38 cellular contexts compared by ENCODE assay signal in the genomic region with DNA sequence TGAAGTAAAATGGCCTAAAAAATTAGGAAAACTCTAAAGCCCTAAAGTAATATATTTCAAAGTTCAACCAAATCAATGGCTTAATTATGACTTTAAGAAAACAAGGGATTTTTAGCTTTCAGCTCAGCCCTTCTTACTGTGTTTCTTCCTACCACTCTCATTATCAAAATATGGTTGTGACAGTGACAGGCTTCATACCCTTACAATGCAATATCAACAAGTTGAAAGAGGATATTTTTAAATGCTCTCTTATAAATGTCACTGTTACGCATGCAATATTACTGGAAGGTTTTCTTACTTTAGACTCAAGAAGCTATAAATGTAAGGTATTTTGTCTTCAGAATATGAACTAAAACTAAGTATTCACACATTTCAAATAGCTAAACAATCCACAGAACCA.
"Had no signal": no experiment of that assay in that cellular context is flagged by ENCODE, and none has a peak within 500 bp of the region (broad histone marks: within the 10 kb centered on the region; RNA-seq: fewer than 3 reads in every experiment).

No MANE protein-coding gene starts in this region.

- H3K27me3 ChIP-seq: adrenal gland, body of pancreas, brain microvascular endothelial cell, breast epithelium had no signal

- H3K36me3 Mint-ChIP-seq: activated CD4-positive, alpha-beta memory T cell treated with anti-CD3 and anti-CD28 coated beads for 36 hours; activated naive CD4-positive, alpha-beta T cell treated with anti-CD3 and anti-CD28 coated beads, Interleukin-2, amount 50 U/mL, for 72 hours; activated naive CD8-positive, alpha-beta T cell treated with anti-CD3 and anti-CD28 coated beads for 36 hours had no signal

- DNase-seq: activated B cell treated with CpG ODN at 0.5 μM for 24 hours; activated CD4-positive, alpha-beta memory T cell treated with anti-CD3 and anti-CD28 coated beads for 36 hours; activated CD4-positive, alpha-beta T cell treated with anti-CD3 and anti-CD28 coated beads for 4 hours; activated CD4-positive, alpha-beta T cell treated with anti-CD3 and anti-CD28 coated beads, Interleukin-2, amount 10 ng/mL, durations not matched to agents 24 days and 14 days; activated CD4-positive, alpha-beta T cell treated with anti-CD3 and anti-CD28 coated beads, Interleukin-2, amount 50 U/mL, for 1 hour; activated CD4-positive, alpha-beta T cell treated with anti-CD3 and anti-CD28 coated beads, Interleukin-2, amount 50 U/mL, for 4 hours; activated CD4-positive, CD25-positive, alpha-beta regulatory T cell treated with anti-CD3 and anti-CD28 coated beads, Interleukin-2, amount 50 U/mL, for 72 hours; activated CD8-positive, alpha-beta memory T cell treated with anti-CD3 and anti-CD28 coated beads, Interleukin-2, amount 50 U/mL, for 4 hours; activated CD8-positive, alpha-beta T cell treated with anti-CD3 and anti-CD28 coated beads for 36 hours; activated effector memory CD4-positive, alpha-beta T cell treated with anti-CD3 and anti-CD28 coated beads, Interleukin-2, amount 50 U/mL, for 16 hours; activated gamma-delta T cell treated with Interleukin-2 at 50 U/mL for 16 hours; activated naive CD4-positive, alpha-beta T cell; activated naive CD4-positive, alpha-beta T cell treated with anti-CD3 and anti-CD28 coated beads for 36 hours; activated naive CD4-positive, alpha-beta T cell treated with anti-CD3 and anti-CD28 coated beads, Interleukin-2, amount 50 U/mL, for 16 hours; activated naive CD8-positive, alpha-beta T cell treated with anti-CD3 and anti-CD28 coated beads for 36 hours; activated T-cell treated with anti-CD3 and anti-CD28 coated beads for 4 hours; activated T-cell treated with anti-CD3 and anti-CD28 coated beads, Interleukin-2, amount 50 U/mL, for 1 hour; activated T-cell treated with anti-CD3 and anti-CD28 coated beads, Interleukin-2, amount 50 U/mL, for 4 hours; activated T-cell treated with anti-CD3 and anti-CD28 coated beads, Interleukin-2, amount 50 U/mL, for 72 hours; adrenal gland; amniotic stem cell; aorta; body of pancreas; brain microvascular endothelial cell; caudate nucleus; cerebellar nuclear complex; T-helper 2 cell; T-helper 9 cell had no signal

- FAIRE-seq: astrocyte, TTC549 had no signal

- H3K27ac ChIP-seq: adrenal gland, body of pancreas, brain microvascular endothelial cell, breast epithelium, VCaP had no signal

- H3K36me3 ChIP-seq: adrenal gland, brain microvascular endothelial cell, breast epithelium had no signal

- H3K9me3 ChIP-seq: adrenal gland, body of pancreas, breast epithelium had no signal

- H3K4me1 ChIP-seq: adrenal gland, body of pancreas, breast epithelium had no signal

- H3K4me3 ChIP-seq: adrenal gland, body of pancreas, breast epithelium had no signal

- H3K4me3 Mint-ChIP-seq: activated B cell treated with CpG ODN at 0.5 μM for 24 hours; activated CD4-positive, alpha-beta memory T cell treated with anti-CD3 and anti-CD28 coated beads for 36 hours; activated CD4-positive, alpha-beta T cell treated with anti-CD3 and anti-CD28 coated beads, Interleukin-2, amount 10 ng/mL, durations not matched to agents 24 days and 14 days; activated CD8-positive, alpha-beta T cell treated with anti-CD3 and anti-CD28 coated beads for 36 hours; activated naive CD4-positive, alpha-beta T cell treated with anti-CD3 and anti-CD28 coated beads for 36 hours; activated naive CD8-positive, alpha-beta T cell treated with anti-CD3 and anti-CD28 coated beads for 36 hours; activated T-cell treated with anti-CD3 and anti-CD28 coated beads, Interleukin-2, amount 50 U/mL, for 4 hours; activated T-cell treated with anti-CD3 and anti-CD28 coated beads, Interleukin-2, amount 50 U/mL, for 72 hours; activated T-helper 1 cell treated with anti-CD3 and anti-CD28 coated beads, Interleukin-12 subunit alpha, Interleukin-12 subunit beta, Interleukin-2, Interleukin-4 antibody, amounts not matched to agents 30 ng/mL and 10 ng/mL and 1 ng/mL, durations not matched to agents 14 hours and 24 hours and 36 hours; activated T-helper 17 cell treated with anti-CD3 and anti-CD28 coated beads, Interleukin-2, amount 50 U/mL, for 72 hours; central memory CD8-positive, alpha-beta T cell; T-helper 1 cell treated with Interleukin-12 subunit alpha and Interleukin-12 subunit beta and Interleukin-4 antibody, amounts not matched to agents 30 μg/mL and 1 μg/mL, for 36 hours; T-helper 2 cell treated with Interferon-gamma antibody and Interleukin-4, amounts not matched to agents 5 μg/mL and 100 μg/mL, for 36 hours had no signal

- H3K27me3 Mint-ChIP-seq: activated B cell treated with CpG ODN at 0.5 μM for 24 hours; activated CD4-positive, alpha-beta memory T cell treated with anti-CD3 and anti-CD28 coated beads for 36 hours; activated CD4-positive, alpha-beta T cell treated with anti-CD3 and anti-CD28 coated beads, Interleukin-2, amount 10 ng/mL, durations not matched to agents 24 days and 14 days; activated CD8-positive, alpha-beta T cell treated with anti-CD3 and anti-CD28 coated beads for 36 hours; activated naive CD8-positive, alpha-beta T cell treated with anti-CD3 and anti-CD28 coated beads for 36 hours; activated T-helper 17 cell treated with anti-CD3 and anti-CD28 coated beads, Interleukin-2, amount 50 U/mL, for 72 hours; central memory CD8-positive, alpha-beta T cell had no signal

- ATAC-seq: activated CD8-positive, alpha-beta T cell treated with anti-CD3 and anti-CD28 coated beads for 36 hours; activated naive CD4-positive, alpha-beta T cell treated with anti-CD3 and anti-CD28 coated beads, Interleukin-2, amount 50 U/mL, for 72 hours; activated T-cell treated with anti-CD3 and anti-CD28 coated beads, Interleukin-2, amount 50 U/mL, for 4 hours; activated T-cell treated with anti-CD3 and anti-CD28 coated beads, Interleukin-2, amount 50 U/mL, for 72 hours; activated T-helper 17 cell treated with anti-CD3 and anti-CD28 coated beads, Interleukin-2, amount 50 U/mL, for 72 hours; body of pancreas had no signal

- H3K4me1 Mint-ChIP-seq: activated B cell treated with CpG ODN at 0.5 μM for 24 hours; activated CD4-positive, alpha-beta T cell treated with anti-CD3 and anti-CD28 coated beads, Interleukin-2, amount 10 ng/mL, durations not matched to agents 24 days and 14 days; activated naive CD8-positive, alpha-beta T cell treated with anti-CD3 and anti-CD28 coated beads for 36 hours; activated T-helper 17 cell treated with anti-CD3 and anti-CD28 coated beads, Interleukin-2, amount 50 U/mL, for 72 hours; central memory CD8-positive, alpha-beta T cell had no signal

- H3K27ac Mint-ChIP-seq: activated B cell treated with CpG ODN at 0.5 μM for 24 hours; activated CD4-positive, alpha-beta memory T cell treated with anti-CD3 and anti-CD28 coated beads for 36 hours; activated CD4-positive, alpha-beta T cell treated with anti-CD3 and anti-CD28 coated beads, Interleukin-2, amount 10 ng/mL, durations not matched to agents 24 days and 14 days; activated CD8-positive, alpha-beta T cell treated with anti-CD3 and anti-CD28 coated beads for 36 hours; activated naive CD4-positive, alpha-beta T cell treated with anti-CD3 and anti-CD28 coated beads for 36 hours; activated naive CD4-positive, alpha-beta T cell treated with anti-CD3 and anti-CD28 coated beads, Interleukin-2, amount 50 U/mL, for 72 hours; activated naive CD8-positive, alpha-beta T cell treated with anti-CD3 and anti-CD28 coated beads for 36 hours; activated T-cell treated with anti-CD3 and anti-CD28 coated beads, Interleukin-2, amount 50 U/mL, for 72 hours; activated T-helper 1 cell treated with anti-CD3 and anti-CD28 coated beads, Interleukin-12 subunit alpha, Interleukin-12 subunit beta, Interleukin-2, Interleukin-4 antibody, amounts not matched to agents 30 ng/mL and 10 ng/mL and 1 ng/mL, durations not matched to agents 14 hours and 24 hours and 36 hours; activated T-helper 17 cell treated with anti-CD3 and anti-CD28 coated beads, Interleukin-2, amount 50 U/mL, for 72 hours; T-helper 1 cell treated with Interleukin-12 subunit alpha and Interleukin-12 subunit beta and Interleukin-4 antibody, amounts not matched to agents 30 μg/mL and 1 μg/mL, for 36 hours; T-helper 2 cell treated with Interferon-gamma antibody and Interleukin-4, amounts not matched to agents 5 μg/mL and 100 μg/mL, for 36 hours had no signal
